24 cellular contexts compared by ENCODE assay signal in the genomic region with DNA sequence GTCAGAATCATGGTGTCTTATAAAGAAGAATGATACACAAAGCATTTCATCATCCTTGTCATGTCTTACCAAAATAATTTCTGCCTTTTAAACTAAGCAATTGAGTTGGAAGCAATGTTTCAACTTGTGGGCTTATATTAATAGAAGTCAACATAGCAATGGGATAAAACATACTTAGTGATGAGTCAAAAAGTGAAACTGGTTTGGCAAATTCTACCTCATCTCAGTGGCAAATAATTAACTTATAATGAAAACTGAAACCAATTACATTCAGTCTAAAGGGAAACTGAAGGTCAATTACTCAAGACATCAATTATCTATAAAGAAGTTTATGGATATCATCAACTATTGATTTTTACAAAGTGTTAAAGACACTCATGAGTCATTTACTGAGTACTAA.
A peak's percentile ranks its signal among the peaks of the same experiment; 100 is the strongest.
DNase-seq lines count a peak whose midpoint lies in the region; ATAC-seq lines count a peak whose summit lies in the region.
"Had no signal": no experiment of that assay in that cellular context is flagged by ENCODE, and none has a peak within 500 bp of the region (broad histone marks: within the 10 kb centered on the region; RNA-seq: fewer than 3 reads in every experiment).

No MANE protein-coding gene starts in this region.

- peak; percentile 98 for ATAC-seq in GM18907 (IDR thresholded peaks at IDR 0.05; ENCODE audit: unreplicated experiment)
- ATAC-seq in GM21619 (IDR thresholded peaks at IDR 0.05; ENCODE audit: unreplicated experiment) = peak; percentile 72
- ATAC-seq in HG03342 (IDR thresholded peaks at IDR 0.05; ENCODE audit: unreplicated experiment) = peak; percentile 57
- ATAC-seq in GM19023 (IDR thresholded peaks at IDR 0.05; ENCODE audit: unreplicated experiment) = no peak
- ATAC-seq: activated CD8-positive, alpha-beta memory T cell treated with anti-CD3 and anti-CD28 coated beads, Interleukin-2, amount 10 ng/mL, durations not matched to agents 7 days and 5 days; body of pancreas; CD8-positive, alpha-beta T cell had no signal

- DNase-seq in kidney glomerular epithelial cell (lab: John Stamatoyannopoulos, UW) (peak; percentile 51), SIG-M5 treated with dmso at 0.1 percent for 504 hours (lab: John Stamatoyannopoulos, UW; ENCODE audit: unreplicated experiment) (no peak), SHP77 (lab: John Stamatoyannopoulos, UW) (no peak)
- DNase-seq: activated CD4-positive, alpha-beta T cell treated with anti-CD3 and anti-CD28 coated beads for 48 hours; activated CD8-positive, alpha-beta memory T cell treated with anti-CD3 and anti-CD28 coated beads, Interleukin-2, amount 10 ng/mL, durations not matched to agents 7 days and 5 days; activated naive CD8-positive, alpha-beta T cell treated with anti-CD3 and anti-CD28 coated beads, Interleukin-2, amount 10 ng/mL, durations not matched to agents 7 days and 5 days; body of pancreas; CD8-positive, alpha-beta T cell; DND-41; GOT3; kidney; mesenchymal stem cell; naive B cell; NCI-H2029 treated with DMSO at 0.1 percent for 48 hours; NCI-H446; NK-92 treated with Interleukin-12 subunit alpha and Interleukin-12 subunit beta, amount 100 ng/mL, for 24 hours; sigmoid colon; stimulated activated naive CD4-positive, alpha-beta T cell; SW 1271; thyroid gland had no signal
